1 cellular context compared by ENCODE assay signal in genomic region chr17:48995871-48996695, GRCh38.
TF ChIP-seq lines count a peak whose summit lies in the region.

No MANE protein-coding gene starts in this region.

TF ChIP-seq in HEK293, 187 proteins besides CTCF, POLR2A, EP300 and RAD21 (continued from another document and continues in another):
- TF ChIP-seq ZBTB26 (tag by site-specific recombination; optimal IDR thresholded peaks at IDR 0.05) (peak; percentile 98), ZXDB (tag by site-specific recombination; IDR thresholded peaks at IDR 0.05) (peak; percentile 73; the same call in 1 of the 2 replicates), ZNF391 (tag by site-specific recombination; IDR thresholded peaks at IDR 0.05; ENCODE audit: borderline replicate concordance, low read depth) (peak; percentile 66), ZNF610 (tag by site-specific recombination; IDR thresholded peaks at IDR 0.05; ENCODE audit: borderline replicate concordance) (no peak), ZFP37 (tag by site-specific recombination; IDR thresholded peaks at IDR 0.05) (no peak), ZBTB7A (tag by site-specific recombination; IDR thresholded peaks at IDR 0.05; ENCODE audit: low read depth) (peak; percentile 83; the same call in 1 of the 2 replicates), ZSCAN18 (tag by site-specific recombination; IDR thresholded peaks at IDR 0.05) (no peak), ZNF571 (tag by site-specific recombination; IDR thresholded peaks at IDR 0.05) (no peak), ZNF2 (tag by site-specific recombination; IDR thresholded peaks at IDR 0.05) (peak; percentile 47; the same call in 1 of the 2 replicates), ZNF768 (tag by site-specific recombination; IDR thresholded peaks at IDR 0.05) (no peak), HOXD13 (CRISPR knock-in tag; IDR thresholded peaks at IDR 0.05; ENCODE audit: borderline replicate concordance) (no peak), KLF9 (tag by site-specific recombination; IDR thresholded peaks at IDR 0.05; ENCODE audit: low read depth) (peak; percentile 98), HOXA7 (CRISPR knock-in tag; IDR thresholded peaks at IDR 0.05; ENCODE audit: borderline replicate concordance) (no peak), ZNF660 (tag by site-specific recombination; IDR thresholded peaks at IDR 0.05) (peak; percentile 13), ZNF561 (tag by site-specific recombination; IDR thresholded peaks at IDR 0.05; ENCODE audit: borderline replicate concordance) (peak; percentile 57), ZNF398 (tag by site-specific recombination; IDR thresholded peaks at IDR 0.05) (peak; percentile 100), ZNF544 (tag by site-specific recombination; IDR thresholded peaks at IDR 0.05) (no peak), MZF1 (tag by site-specific recombination; IDR thresholded peaks at IDR 0.05; ENCODE audit: borderline replicate concordance) (peak; percentile 76), REPIN1 (tag by site-specific recombination; IDR thresholded peaks at IDR 0.05; ENCODE audit: low read depth) (no peak), GLIS1 (tag by site-specific recombination; IDR thresholded peaks at IDR 0.05) (peak; percentile 71), HOXC10 (CRISPR knock-in tag; IDR thresholded peaks at IDR 0.05) (no peak), MEIS1 (CRISPR knock-in tag; IDR thresholded peaks at IDR 0.05; ENCODE audit: borderline replicate concordance) (no peak), ZNF148 (tag by site-specific recombination; IDR thresholded peaks at IDR 0.05; ENCODE audit: borderline replicate concordance) (no peak), ZNF366 (tag by site-specific recombination; conservative IDR thresholded peaks at IDR 0.05) (peak; percentile 94), SP2 (tag by site-specific recombination; IDR thresholded peaks at IDR 0.05) (peak; percentile 87), ZFP3 (tag by site-specific recombination; IDR thresholded peaks at IDR 0.05; ENCODE audit: low read depth) (no peak), OVOL3 (tag by site-specific recombination; IDR thresholded peaks at IDR 0.05) (no peak), ZSCAN30 (tag by site-specific recombination; IDR thresholded peaks at IDR 0.05) (no peak; the same call in 1 of the 2 replicates), TSHZ1 (tag by site-specific recombination; IDR thresholded peaks at IDR 0.05; ENCODE audit: borderline replicate concordance) (no peak), ZNF26 (tag by site-specific recombination; IDR thresholded peaks at IDR 0.05) (no peak), ZNF626 (tag by site-specific recombination; IDR thresholded peaks at IDR 0.05) (no peak), ZNF335 (tag by site-specific recombination; conservative IDR thresholded peaks at IDR 0.05) (peak; percentile 75), OSR2 (tag by site-specific recombination; IDR thresholded peaks at IDR 0.05) (0 out of 2 replicates have a peak, but pooled peaks have one; percentile 22), ELK4 (IDR thresholded peaks at IDR 0.05; ENCODE audit: borderline replicate concordance, low read depth, low read length) (no peak; the same call in 1 of the 2 replicates), ZBTB11 (tag by site-specific recombination; conservative IDR thresholded peaks at IDR 0.05; ENCODE audit: low read depth) (peak; percentile 79), IKZF3 (tag by site-specific recombination; IDR thresholded peaks at IDR 0.05) (peak; percentile 98), ZNF433 (tag by site-specific recombination; IDR thresholded peaks at IDR 0.05; ENCODE audit: low read depth) (no peak), KLF16 (tag by site-specific recombination; IDR thresholded peaks at IDR 0.05) (peak; percentile 78), ZBTB10 (tag by site-specific recombination; IDR thresholded peaks at IDR 0.05) (peak; percentile 98), ZNF133 (tag by site-specific recombination; IDR thresholded peaks at IDR 0.05) (no peak)
